In the genomic region with DNA sequence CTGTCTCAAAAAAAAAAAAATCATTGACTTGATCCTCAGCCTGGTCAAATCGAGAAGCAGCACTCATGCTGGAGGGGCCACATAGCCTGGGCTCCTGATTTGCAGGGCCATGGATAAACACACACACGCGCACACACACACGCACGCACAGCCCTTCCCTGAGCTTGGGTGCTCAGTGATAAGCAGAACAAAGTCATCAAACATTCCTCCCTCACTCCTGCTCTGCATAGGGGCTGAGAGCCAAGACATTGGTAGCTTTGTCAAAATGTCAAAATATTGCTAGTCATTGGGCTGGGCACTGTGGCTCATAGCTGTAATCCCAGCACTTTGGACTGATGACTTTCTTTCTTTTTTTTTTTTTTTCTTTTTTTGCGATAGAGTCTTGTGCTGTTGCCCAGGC, we compare ENCODE assay signal across 14 cellular contexts. TPM values are rescaled to one million over a fixed set of nuclear protein-coding genes. Genes with fewer than 3 reads are reported as not detected.
A peak's percentile ranks its signal among the peaks of the same experiment; 100 is the strongest.
DNase-seq lines count a peak whose midpoint lies in the region; ATAC-seq and TF ChIP-seq lines count a peak whose summit lies in the region.
"Had no signal": no experiment of that assay in that cellular context is flagged by ENCODE, and none has a peak within 500 bp of the region (broad histone marks: within the 10 kb centered on the region; RNA-seq: fewer than 3 reads in every experiment).

No MANE protein-coding gene starts in this region.

- no peak for DNase-seq in AG04450 (ENCODE audit: low read depth, low spot score)
- DNase-seq in MV-4-11 (lab: John Stamatoyannopoulos, UW) = peak; percentile 32
- peak; percentile 25 for DNase-seq in mammary epithelial cell
- DNase-seq in left colon = no peak
- no peak for DNase-seq in activated naive CD8-positive, alpha-beta T cell treated with anti-CD3 and anti-CD28 coated beads, Interleukin-2, amount 50 U/mL, for 24 hours
- DNase-seq in effector memory CD4-positive, alpha-beta T cell = no peak
- DNase-seq in naive thymus-derived CD4-positive, alpha-beta T cell = no peak
- no peak for DNase-seq in stimulated activated CD8-positive, alpha-beta memory T cell treated with anti-CD3 and anti-CD28 coated beads, Interleukin-4, amount 100 ng/mL, for 48 hours
- DNase-seq: central memory CD4-positive, alpha-beta T cell; Karpas-422; NCI-H510A treated with DMSO at 0.1 percent for 48 hours; stimulated activated CD4-positive, alpha-beta T cell treated with anti-CD3 and anti-CD28 coated beads, Interleukin-2, amount 100 ng/mL, for 48 hours had no signal

- H4K20me1 ChIP-seq in mammary epithelial cell (ENCODE audit: insufficient read depth, low read length) = no peaks in the 10 kb centered on the region

- no peak overlapping the region for H3K4me3 ChIP-seq in AG04450 (ENCODE audit: low read depth, low read length)
- no peak overlapping the region for H3K4me3 ChIP-seq in mammary epithelial cell (replicated peaks in 1 of 3; ENCODE audit: insufficient read depth in 1 of 3, low read depth in 2 of 3, low read length in 3 of 3)
- no peak overlapping the region for H3K4me3 ChIP-seq in effector memory CD4-positive, alpha-beta T cell (ENCODE audit: insufficient read depth, low read depth, low read length, poor library complexity, severe bottlenecking)
- H3K4me3 ChIP-seq in naive thymus-derived CD4-positive, alpha-beta T cell (ENCODE audit: low read length) = no peak overlapping the region

- CTCF ChIA-PET in AG04450 (lab: Charles Lee) = no interaction called here
- CTCF ChIA-PET in mammary epithelial cell (lab: Charles Lee; ENCODE audit: low non-redundant PET) = no interaction called here
- CTCF ChIA-PET in naive thymus-derived CD4-positive, alpha-beta T cell (lab: Charles Lee) = no interaction called here

- 98% methylated on average over 6 of the region's 6 CpGs for WGBS in mammary epithelial cell (ENCODE audit: low coverage, missing lambda C conversion rate)

- peaks cover 7% of the 10 kb centered on the region for H3K27me3 Mint-ChIP-seq in activated naive CD8-positive, alpha-beta T cell treated with anti-CD3 and anti-CD28 coated beads, Interleukin-2, amount 50 U/mL, for 24 hours
- H3K27me3 Mint-ChIP-seq in naive thymus-derived CD4-positive, alpha-beta T cell = peaks cover 0 to 11% (median 4%) of the 10 kb centered on the region in 5 donors

- dilution Hi-C loops in mammary epithelial cell (cut with HindIII; ENCODE audit: low sequenced_read_pairs) = no loop called here

- H3K9ac ChIP-seq in mammary epithelial cell (ENCODE audit: insufficient read depth, low read length) = no peak overlapping the region

- peaks cover 3% of the 10 kb centered on the region; the same call in 1 of the 2 replicates for H3K9me3 ChIP-seq in AG04450 (ENCODE audit: control insufficient read depth, insufficient read depth, low read length)
- H3K9me3 ChIP-seq in mammary epithelial cell (replicated peaks; ENCODE audit: insufficient read depth, low read length) = no peaks in the 10 kb centered on the region
- H3K9me3 ChIP-seq in effector memory CD4-positive, alpha-beta T cell (ENCODE audit: control insufficient read depth, low read length) = no peaks in the 10 kb centered on the region
- no peaks in the 10 kb centered on the region for H3K9me3 ChIP-seq in naive thymus-derived CD4-positive, alpha-beta T cell (ENCODE audit: control insufficient read depth in 2 of 3, low read length in 3 of 3)
- H3K9me3 ChIP-seq: neutrophil had no signal

- no TSS peak for BruUV-seq in mammary epithelial cell (replicated peaks; lab: Mats Ljungman, UMichigan)

- H3K4me1 Mint-ChIP-seq in activated naive CD8-positive, alpha-beta T cell treated with anti-CD3 and anti-CD28 coated beads, Interleukin-2, amount 50 U/mL, for 24 hours = peaks cover 3% of the 10 kb centered on the region
- H3K4me1 Mint-ChIP-seq in naive thymus-derived CD4-positive, alpha-beta T cell = no peaks in the 10 kb centered on the region

- H3K36me3 Mint-ChIP-seq in activated naive CD8-positive, alpha-beta T cell treated with anti-CD3 and anti-CD28 coated beads, Interleukin-2, amount 50 U/mL, for 24 hours (ENCODE audit: low read depth) = no peaks in the 10 kb centered on the region
- H3K36me3 Mint-ChIP-seq in naive thymus-derived CD4-positive, alpha-beta T cell = no peaks in the 10 kb centered on the region

- intact Hi-C loops in mammary epithelial cell (cut with micrococcal nuclease) (no loop called here), left colon (cut with DNase I, micrococcal nuclease) (no loop called here)
- intact Hi-C loops in naive thymus-derived CD4-positive, alpha-beta T cell (cut with micrococcal nuclease) = no loop called here

- H3K27me3 ChIP-seq in AG04450 (ENCODE audit: control insufficient read depth, insufficient read depth, low read length) = no peaks in the 10 kb centered on the region
- H3K27me3 ChIP-seq in mammary epithelial cell (ENCODE audit: insufficient read depth, low read length) = no peaks in the 10 kb centered on the region
- H3K27me3 ChIP-seq in effector memory CD4-positive, alpha-beta T cell (replicated peaks; ENCODE audit: control insufficient read depth, insufficient read depth, low read length, poor library complexity, severe bottlenecking) = no peaks in the 10 kb centered on the region
- no peaks in the 10 kb centered on the region for H3K27me3 ChIP-seq in naive thymus-derived CD4-positive, alpha-beta T cell (ENCODE audit: control insufficient read depth in 2 of 2, insufficient read depth in 2 of 2, low read length in 2 of 2)

- H3K36me3 ChIP-seq in mammary epithelial cell (ENCODE audit: insufficient read depth, low read length) = no peaks in the 10 kb centered on the region
- H3K36me3 ChIP-seq in effector memory CD4-positive, alpha-beta T cell (ENCODE audit: control insufficient read depth, insufficient read depth, low read length) = no peaks in the 10 kb centered on the region
- no peaks in the 10 kb centered on the region for H3K36me3 ChIP-seq in naive thymus-derived CD4-positive, alpha-beta T cell (ENCODE audit: control insufficient read depth in 2 of 3, insufficient read depth in 3 of 3, low read length in 3 of 3)
- H3K36me3 ChIP-seq: neutrophil had no signal

- in situ Hi-C loops in mammary epithelial cell (cut with MboI; ENCODE audit: low sequenced_read_pairs in 2 of 2) = no loop called here

- H3K27ac ChIP-seq in AG04450 (ENCODE audit: low read depth, low read length) (peak overlapping the region; percentile 21), mammary epithelial cell (ENCODE audit: insufficient read depth, low read depth, low read length) (no peak overlapping the region)
- no peak overlapping the region for H3K27ac ChIP-seq in effector memory CD4-positive, alpha-beta T cell (ENCODE audit: insufficient read depth, low read length, poor library complexity, severe bottlenecking)
- no peak overlapping the region for H3K27ac ChIP-seq in naive thymus-derived CD4-positive, alpha-beta T cell (ENCODE audit: low read depth, low read length)
- H3K27ac ChIP-seq: neutrophil had no signal

- TF ChIP-seq CTCF in AG04450 (IDR thresholded peaks at IDR 0.05; ENCODE audit: low read depth, low read length) = no peak
- TF ChIP-seq CTCF in mammary epithelial cell (conservative IDR thresholded peaks at IDR 0.05 in 1 of 2, IDR thresholded peaks at IDR 0.05 in 1 of 2; ENCODE audit: extremely low read depth in 1 of 2, insufficient read depth in 1 of 2, low read depth in 1 of 2, low read length in 2 of 2) = no peak

- no peaks in the 10 kb centered on the region for H3K79me2 ChIP-seq in mammary epithelial cell (ENCODE audit: insufficient read depth, low read length)

- POLR2A ChIA-PET in AG04450 (lab: Yijun Ruan, JAX) = interaction anchor here (0.7 kb wide), 1 partner anchor 72 kb away, joined by 4 read pairs; no protein-coding TSS in a partner anchor
- POLR2A ChIA-PET in naive thymus-derived CD4-positive, alpha-beta T cell (lab: Charles Lee) = no interaction called here

- no peak overlapping the region for H3K27ac Mint-ChIP-seq in activated naive CD8-positive, alpha-beta T cell treated with anti-CD3 and anti-CD28 coated beads, Interleukin-2, amount 50 U/mL, for 24 hours
- H3K27ac Mint-ChIP-seq in naive thymus-derived CD4-positive, alpha-beta T cell = no peak overlapping the region
- H3K27ac Mint-ChIP-seq: B cell had no signal

- no peak overlapping the region for H3K4me2 ChIP-seq in mammary epithelial cell (ENCODE audit: insufficient read depth, low read depth, low read length)

- peak; percentile 13 for ATAC-seq in left colon
- no peak for ATAC-seq in activated naive CD8-positive, alpha-beta T cell treated with anti-CD3 and anti-CD28 coated beads, Interleukin-2, amount 50 U/mL, for 24 hours
- ATAC-seq in naive thymus-derived CD4-positive, alpha-beta T cell = no peak

- no peaks in the 10 kb centered on the region for H3K9me3 Mint-ChIP-seq in activated naive CD8-positive, alpha-beta T cell treated with anti-CD3 and anti-CD28 coated beads, Interleukin-2, amount 50 U/mL, for 24 hours
- H3K9me3 Mint-ChIP-seq in naive thymus-derived CD4-positive, alpha-beta T cell = peaks cover 0 to 4% (median 0%) of the 10 kb centered on the region in 11 donors

- H3K4me3 Mint-ChIP-seq in activated naive CD8-positive, alpha-beta T cell treated with anti-CD3 and anti-CD28 coated beads, Interleukin-2, amount 50 U/mL, for 24 hours = no peak overlapping the region
- no peak overlapping the region for H3K4me3 Mint-ChIP-seq in naive thymus-derived CD4-positive, alpha-beta T cell
- H3K4me3 Mint-ChIP-seq: B cell had no signal

- H3K4me1 ChIP-seq in mammary epithelial cell (ENCODE audit: insufficient read depth, low read length) = no peaks in the 10 kb centered on the region
- no peaks in the 10 kb centered on the region for H3K4me1 ChIP-seq in effector memory CD4-positive, alpha-beta T cell (ENCODE audit: control insufficient read depth, insufficient read depth, low read length, poor library complexity, severe bottlenecking)
- no peaks in the 10 kb centered on the region for H3K4me1 ChIP-seq in naive thymus-derived CD4-positive, alpha-beta T cell (ENCODE audit: control insufficient read depth in 2 of 2, insufficient read depth in 2 of 2, low read length in 2 of 2)

- H2AFZ ChIP-seq in mammary epithelial cell (ENCODE audit: low read depth, low read length) = no peak overlapping the region

RNA-seq across cellular contexts. Expression of gene A4GALT, which starts 34.0 kb away (rescaled TPM):
- polyA plus RNA-seq in AG04450 (2011; rRNA removed) = 1.8 and 2.7 TPM in 2 replicates
- 3.3 and 4.2 TPM in 2 replicates for polyA minus RNA-seq in AG04450 (2011; rRNA and poly(A)+ RNA removed)
- total RNA-seq in mammary epithelial cell = 1 to 10 TPM; 2.5 to 3.0 TPM
- polyA plus RNA-seq in mammary epithelial cell = 3.7 TPM
- 1.4 TPM for polyA minus RNA-seq in mammary epithelial cell
- total RNA-seq in left colon = 1 to 10 TPM; 5.1 to 6.3 TPM
- total RNA-seq in naive thymus-derived CD4-positive, alpha-beta T cell = not detected
- polyA plus RNA-seq in naive thymus-derived CD4-positive, alpha-beta T cell = not detected

Comparison
In these comparisons a context has a peak if more than half of its experiments do, and no peak if none do; other contexts are left out.
1. DNase-seq: peak in MV-4-11 (single experiment) and mammary epithelial cell (single experiment); none in AG04450 (single experiment), left colon (0 of 2), activated naive CD8-positive, alpha-beta T cell treated with anti-CD3 and anti-CD28 coated beads, Interleukin-2, amount 50 U/mL, for 24 hours (single experiment), effector memory CD4-positive, alpha-beta T cell (0 of 3), naive thymus-derived CD4-positive, alpha-beta T cell (0 of 9) and stimulated activated CD8-positive, alpha-beta memory T cell treated with anti-CD3 and anti-CD28 coated beads, Interleukin-4, amount 100 ng/mL, for 48 hours (single experiment).